Comparison of ENCODE assay signal across 8 cellular contexts in genomic region chr13:33349314-33349995, GRCh38.
DNase-seq lines count a peak whose midpoint lies in the region; ATAC-seq, FAIRE-seq and TF ChIP-seq lines count a peak whose summit lies in the region.

No MANE protein-coding gene starts in this region.

- no peak for TF ChIP-seq CTCF in GM12878 (IDR thresholded peaks at IDR 0.05 in 2 of 3, conservative IDR thresholded peaks at IDR 0.05 in 1 of 3; ENCODE audit: control insufficient read depth in 2 of 3, extremely low read depth in 1 of 3, insufficient read depth in 1 of 3, low read depth in 3 of 3, low read length in 3 of 3)

- DNase-seq in GM23248 (peak; percentile 25), GM12878 (ENCODE audit: low read depth, low spot score) (no peak), skeletal muscle cell (ENCODE audit: low read depth) (no peak), NCI-H524 (lab: John Stamatoyannopoulos, UW) (no peak), occipital lobe (lab: John Stamatoyannopoulos, UW) (no peak)

- H3K27me3 ChIP-seq in GM23248 (replicated peaks; ENCODE audit: insufficient read depth) = no peaks in the 10 kb centered on the region
- no peaks in the 10 kb centered on the region; a peak in 2 of 4 replicates for H3K27me3 ChIP-seq in GM12878 (replicated peaks in 1 of 2; ENCODE audit: control insufficient read depth in 2 of 2, insufficient read depth in 2 of 2, low read length in 1 of 2)

- H3K4me3 ChIP-seq in GM23248 = peak overlapping the region; percentile 89
- no peak overlapping the region for H3K4me3 ChIP-seq in GM12878
- peak overlapping the region; percentile 55; the same call in 1 of the 2 replicates for H3K4me3 ChIP-seq in iPS-18c (ENCODE audit: insufficient read depth, low read depth, low read length)
- peak overlapping the region; percentile 84 for H3K4me3 ChIP-seq in skeletal muscle cell (ENCODE audit: low read depth, low read length)

- H2AFZ ChIP-seq in GM23248 = peak overlapping the region; percentile 88
- H2AFZ ChIP-seq in GM12878 (ENCODE audit: control insufficient read depth, low read depth, low read length) = no peak overlapping the region

- H3K9ac ChIP-seq in GM23248 (peak overlapping the region; percentile 81), GM12878 (ENCODE audit: control insufficient read depth, insufficient read depth, low read length) (no peak overlapping the region)

- H3K9me2 ChIP-seq in GM23248 (ENCODE audit: insufficient read depth) = no peaks in the 10 kb centered on the region

- SMC1A ChIA-PET in GM12878 (lab: Charles Lee; ENCODE audit: uncharacterized antibody, unreplicated experiment) = no interaction called here

- H3K79me2 ChIP-seq in GM23248 (ENCODE audit: insufficient read depth) (peaks cover 12% of the 10 kb centered on the region; the same call in 1 of the 2 replicates), GM12878 (ENCODE audit: control insufficient read depth, insufficient read depth, low read length) (no peaks in the 10 kb centered on the region)

- H3K4me2 ChIP-seq in GM23248 (ENCODE audit: unreplicated experiment) (peak overlapping the region; percentile 84), GM12878 (ENCODE audit: control insufficient read depth, insufficient read depth) (peak overlapping the region; percentile 66; the same call in 1 of the 2 replicates)

- H3K9me3 ChIP-seq in GM23248 (ENCODE audit: low read depth) = no peaks in the 10 kb centered on the region
- H3K9me3 ChIP-seq in GM12878 (replicated peaks; ENCODE audit: control insufficient read depth, insufficient read depth, low read length) = no peaks in the 10 kb centered on the region
- H3K9me3 ChIP-seq in iPS-18c (ENCODE audit: control insufficient read depth, insufficient read depth, low read length) = peaks cover 3% of the 10 kb centered on the region

- H3K27ac ChIP-seq in GM23248 = no peak overlapping the region
- no peak overlapping the region for H3K27ac ChIP-seq in GM12878 (ENCODE audit: control insufficient read depth, insufficient read depth)

- CTCF ChIA-PET in GM12878 (lab: Yijun Ruan, JAX) = no interaction called here

- peaks cover 18% of the 10 kb centered on the region; the same call in 1 of the 2 replicates for H3F3A ChIP-seq in GM23248 (ENCODE audit: insufficient read depth)

- no peak for TF ChIP-seq EP300 in GM12878 (IDR thresholded peaks at IDR 0.05; ENCODE audit: borderline replicate concordance in 1 of 2, control insufficient read depth in 1 of 2, low read depth in 2 of 2, low read length in 2 of 2)

- 64 to 66% methylated on average over 20 of the region's 20 CpGs for WGBS in GM23248 (ENCODE audit: low coverage in 1 of 2, low lambda C conversion rate in 2 of 2, missing lambda C conversion rate in 2 of 2), 2 experiments
- WGBS in GM12878 (ENCODE audit: insufficient coverage, insufficient replicate concordance, low lambda C conversion rate, missing lambda C conversion rate) = 83% methylated on average over 20 of the region's 20 CpGs

- no peak for TF ChIP-seq POLR2A in GM12878 (IDR thresholded peaks at IDR 0.05; ENCODE audit: low read depth, low read length)

- no TSS peak for BruUV-seq in GM12878 (replicated peaks; lab: Mats Ljungman, UMichigan)

- H3K36me3 ChIP-seq in GM23248 (ENCODE audit: low read depth) (no peaks in the 10 kb centered on the region), GM12878 (ENCODE audit: control insufficient read depth in 2 of 2, insufficient read depth in 2 of 2, low read length in 1 of 2) (no peaks in the 10 kb centered on the region)

- no peaks in the 10 kb centered on the region for H4K20me1 ChIP-seq in GM23248 (ENCODE audit: insufficient read depth)
- H4K20me1 ChIP-seq in GM12878 (ENCODE audit: control insufficient read depth, insufficient read depth) = no peaks in the 10 kb centered on the region

- no peak for FAIRE-seq in GM12878 (lab: Jason Lieb, UNC)

- no peak for TF ChIP-seq RAD21 in GM12878 (IDR thresholded peaks at IDR 0.05; ENCODE audit: insufficient read depth, low read depth, low read length)

- POLR2A ChIA-PET in GM12878 (lab: Charles Lee) = no interaction called here

- H3K4me1 ChIP-seq in GM23248 (ENCODE audit: insufficient read depth) = peaks cover 27% of the 10 kb centered on the region
- H3K4me1 ChIP-seq in GM12878 (ENCODE audit: control insufficient read depth, insufficient read depth, low read length) = no peaks in the 10 kb centered on the region

- RAD21 ChIA-PET in GM12878 (lab: Charles Lee; ENCODE audit: unreplicated experiment) = no interaction called here

- ATAC-seq in GM12878 (no peak), GM21723 (IDR thresholded peaks at IDR 0.05; ENCODE audit: unreplicated experiment) (no peak), HG03196 (IDR thresholded peaks at IDR 0.05; ENCODE audit: unreplicated experiment) (no peak)

- in situ Hi-C loops in GM23248 (cut with MboI) (no loop called here), GM12878 (cut with MboI) (no loop called here)

- intact Hi-C loops in GM12878 (cut with micrococcal nuclease; ENCODE audit: unreplicated experiment) = no loop called here

TF ChIP-seq in GM12878, 131 proteins besides CTCF, POLR2A, EP300 and RAD21:
- TF ChIP-seq CREM (IDR thresholded peaks at IDR 0.05; ENCODE audit: low read depth) (no peak), CHD2 (IDR thresholded peaks at IDR 0.05; ENCODE audit: borderline replicate concordance, low read depth, low read length) (no peak)
